8 cellular contexts compared by ENCODE assay signal in the genomic region with DNA sequence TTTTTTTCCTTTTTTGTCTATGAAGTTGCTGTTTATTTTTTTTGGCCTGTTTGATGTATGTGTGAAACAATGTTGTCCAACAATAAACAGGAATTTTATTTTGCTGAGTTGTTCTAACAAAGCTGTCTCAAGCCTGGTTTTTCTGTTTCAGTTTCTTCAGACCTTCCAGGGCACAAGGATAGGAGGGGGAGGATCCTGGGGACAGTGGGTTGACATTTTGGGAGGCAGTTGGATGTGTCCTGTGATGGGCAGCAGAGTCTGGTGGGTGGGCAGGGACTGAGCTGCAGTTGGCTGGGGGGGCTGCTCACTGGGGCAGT. TPM values are rescaled to one million over a fixed set of nuclear protein-coding genes. Genes with fewer than 3 reads are reported as not detected.
A peak's percentile ranks its signal among the peaks of the same experiment; 100 is the strongest.
DNase-seq lines count a peak whose midpoint lies in the region; ATAC-seq and TF ChIP-seq lines count a peak whose summit lies in the region.
"Not testable (repeated sequence)": the region's sequence is repeated elsewhere in the genome, so short reads cannot be mapped to it uniquely, and the experiment has no call there.

No MANE protein-coding gene starts in this region.

- H3K27me3 Mint-ChIP-seq in activated T-cell treated with anti-CD3 and anti-CD28 coated beads, Interleukin-2, amount 50 U/mL, for 24 hours; central memory CD8-positive, alpha-beta T cell; naive thymus-derived CD8-positive, alpha-beta T cell; stimulated activated naive B cell treated with anti-CD40 and anti-IgM and Interleukin-4, amounts not matched to agents 10 μg/mL and 1 μg/mL and 100 μg/mL, for 72 hours: not testable (repeated sequence)

- intact Hi-C loops in OCI-LY7 (cut with micrococcal nuclease; ENCODE audit: unreplicated experiment), result loop anchor here (10.0 kb wide), 2 partner anchors 199 to 249 kb away; partner anchors contain the start of gene NCL
- intact Hi-C loops in heart left ventricle (cut with DNase I), result loop anchor here in 1 of 10 donors (2.0 kb wide), 1 partner anchor 109 kb away; no protein-coding TSS in a partner anchor

- not testable (repeated sequence) for H3K9me3 Mint-ChIP-seq in activated T-cell treated with anti-CD3 and anti-CD28 coated beads, Interleukin-2, amount 50 U/mL, for 24 hours; central memory CD8-positive, alpha-beta T cell; naive thymus-derived CD8-positive, alpha-beta T cell; stimulated activated naive B cell treated with anti-CD40 and anti-IgM and Interleukin-4, amounts not matched to agents 10 μg/mL and 1 μg/mL and 100 μg/mL, for 72 hours

- in situ Hi-C loops in ACHN (cut with HindIII; ENCODE audit: low pct_ligation_motif_present, low pct_unique_long_range_greater_than_20kb, low sequenced_read_pairs), result not testable (repeated sequence)

- H3K36me3 Mint-ChIP-seq in activated T-cell treated with anti-CD3 and anti-CD28 coated beads, Interleukin-2, amount 50 U/mL, for 24 hours (ENCODE audit: low read depth), result peaks cover 57% of the 10 kb centered on the region
- H3K36me3 Mint-ChIP-seq in central memory CD8-positive, alpha-beta T cell (ENCODE audit: insufficient read depth), result peaks cover 67% of the 10 kb centered on the region
- H3K36me3 Mint-ChIP-seq in naive thymus-derived CD8-positive, alpha-beta T cell, result peaks cover 6 to 42% (median 17%) of the 10 kb centered on the region in 3 donors
- H3K36me3 Mint-ChIP-seq in stimulated activated naive B cell treated with anti-CD40 and anti-IgM and Interleukin-4, amounts not matched to agents 10 μg/mL and 1 μg/mL and 100 μg/mL, for 72 hours, result peaks cover 63 to 74% of the 10 kb centered on the region in 2 donors

- H3K36me3 ChIP-seq in HEK293 (ENCODE audit: control insufficient read depth in 2 of 2, insufficient read depth in 1 of 2, low read length in 2 of 2), result peaks cover 6 to 54% of the 10 kb centered on the region in 2 experiments; a peak in 2 of 3 replicates
- peaks cover 71% of the 10 kb centered on the region for H3K36me3 ChIP-seq in OCI-LY7 (ENCODE audit: insufficient read depth, low read length)
- H3K36me3 ChIP-seq in heart left ventricle, result peaks cover 0 to 29% (median 25%) of the 10 kb centered on the region in 9 donors

- H3K79me2 ChIP-seq in OCI-LY7 (ENCODE audit: insufficient read depth, low read depth, low read length), result peaks cover 47% of the 10 kb centered on the region

- POLR2A ChIA-PET in HEK293 (lab: Yijun Ruan, JAX) (interaction anchor here (0.6 to 2.5 kb wide), 10 partner anchors 12 to 249 kb away, joined by 3 to 29 read pairs (median 4); partner anchors contain the start of genes COPS7B, NCL and PDE6D), OCI-LY7 (lab: Charles Lee) (interaction anchor here (0.6 to 3.2 kb wide), 7 partner anchors 29 to 658 kb away, joined by 3 to 29 read pairs (median 8); partner anchors contain the start of gene NCL)
- POLR2A ChIA-PET in naive thymus-derived CD8-positive, alpha-beta T cell (lab: Charles Lee), result interaction anchor here (2.3 to 7.7 kb wide), 5 partner anchors 28 to 249 kb away, joined by 5 to 124 read pairs (median 53); partner anchors contain the start of gene NCL

- peak overlapping the region; percentile 35 for H3K4me2 ChIP-seq in OCI-LY7 (ENCODE audit: low read length)

- BruUV-seq in OCI-LY7 (replicated peaks; lab: Mats Ljungman, UMichigan), result not testable (repeated sequence)

- not testable (repeated sequence) for H3K9me3 ChIP-seq in HEK293 (ENCODE audit: control insufficient read depth, insufficient read depth, low read depth, low read length); OCI-LY7 (ENCODE audit: low read length); heart left ventricle

- H3K27me3 ChIP-seq in heart left ventricle, result not testable (repeated sequence)

- peaks cover 20% of the 10 kb centered on the region for H4K20me1 ChIP-seq in OCI-LY7 (ENCODE audit: insufficient read depth, low read length)

- not testable (repeated sequence) for H3K9me2 ChIP-seq in OCI-LY7 (ENCODE audit: insufficient read depth, low read length)

- H3K4me3 ChIP-seq in HEK293 (ENCODE audit: low read depth, low read length), result not testable (repeated sequence)
- H3K4me3 ChIP-seq in OCI-LY7 (ENCODE audit: low read depth, low read length, poor library complexity, severe bottlenecking) (peak overlapping the region; percentile 18), heart left ventricle (peak overlapping the region in 1 of 12 donors; percentile 9)

- peaks cover 40% of the 10 kb centered on the region for H3K4me1 Mint-ChIP-seq in activated T-cell treated with anti-CD3 and anti-CD28 coated beads, Interleukin-2, amount 50 U/mL, for 24 hours (ENCODE audit: low read depth)
- peaks cover 40% of the 10 kb centered on the region for H3K4me1 Mint-ChIP-seq in central memory CD8-positive, alpha-beta T cell
- H3K4me1 Mint-ChIP-seq in naive thymus-derived CD8-positive, alpha-beta T cell, result peaks cover 33 to 51% (median 40%) of the 10 kb centered on the region in 4 donors
- peaks cover 55 to 84% of the 10 kb centered on the region in 2 donors for H3K4me1 Mint-ChIP-seq in stimulated activated naive B cell treated with anti-CD40 and anti-IgM and Interleukin-4, amounts not matched to agents 10 μg/mL and 1 μg/mL and 100 μg/mL, for 72 hours

- TF ChIP-seq POLR2A in heart left ventricle (IDR thresholded peaks at IDR 0.05), result not testable (repeated sequence)

- ATAC-seq in central memory CD8-positive, alpha-beta T cell (replicated peaks; ENCODE audit: extremely low read depth, poor library complexity, severe bottlenecking); heart left ventricle; naive thymus-derived CD8-positive, alpha-beta T cell; stimulated activated naive B cell treated with anti-CD40 and anti-IgM and Interleukin-4, amounts not matched to agents 10 μg/mL and 1 μg/mL and 100 μg/mL, for 72 hours (replicated peaks): not testable (repeated sequence)

- H3K27ac Mint-ChIP-seq in activated T-cell treated with anti-CD3 and anti-CD28 coated beads, Interleukin-2, amount 50 U/mL, for 24 hours, result peak overlapping the region; percentile 98
- peak overlapping the region; percentile 84 for H3K27ac Mint-ChIP-seq in central memory CD8-positive, alpha-beta T cell (ENCODE audit: low read depth)
- peak overlapping the region; percentile 86 to 97 (median 94) for H3K27ac Mint-ChIP-seq in naive thymus-derived CD8-positive, alpha-beta T cell
- H3K27ac Mint-ChIP-seq in stimulated activated naive B cell treated with anti-CD40 and anti-IgM and Interleukin-4, amounts not matched to agents 10 μg/mL and 1 μg/mL and 100 μg/mL, for 72 hours, result peak overlapping the region; percentile 95

- TF ChIP-seq CTCF in HEK293 (tag by site-specific recombination; IDR thresholded peaks at IDR 0.05); OCI-LY7 (conservative IDR thresholded peaks at IDR 0.05; ENCODE audit: low read length); heart left ventricle (IDR thresholded peaks at IDR 0.05): not testable (repeated sequence)

- H2AFZ ChIP-seq in OCI-LY7 (ENCODE audit: low read length), result not testable (repeated sequence)

- H3K27ac ChIP-seq in HEK293 (ENCODE audit: extremely low read depth, low read depth, low read length), result peak overlapping the region; percentile 32
- peak overlapping the region; percentile 68 for H3K27ac ChIP-seq in OCI-LY7 (ENCODE audit: low read depth, low read length, poor library complexity, severe bottlenecking)
- H3K27ac ChIP-seq in heart left ventricle, result peak overlapping the region in 10 of 12 donors; percentile 31 to 100 (median 62)

- peak; percentile 14 for DNase-seq in ACHN
- DNase-seq in OCI-LY7 (ENCODE audit: low spot score); activated T-cell treated with anti-CD3 and anti-CD28 coated beads, Interleukin-2, amount 50 U/mL, for 24 hours; central memory CD8-positive, alpha-beta T cell (ENCODE audit: low spot score in 2 of 2); heart left ventricle; naive thymus-derived CD8-positive, alpha-beta T cell; stimulated activated naive B cell treated with anti-CD40 and anti-IgM and Interleukin-4, amounts not matched to agents 10 μg/mL and 1 μg/mL and 100 μg/mL, for 72 hours: not testable (repeated sequence)

- H3K4me1 ChIP-seq in HEK293 (ENCODE audit: control insufficient read depth, insufficient read depth, low read length), result not testable (repeated sequence)
- H3K4me1 ChIP-seq in OCI-LY7 (ENCODE audit: insufficient read depth, low read length, poor library complexity, severe bottlenecking), result peaks cover 58% of the 10 kb centered on the region
- peaks cover 6 to 71% (median 54%) of the 10 kb centered on the region in 12 donors for H3K4me1 ChIP-seq in heart left ventricle

- CTCF ChIA-PET in HEK293 (lab: Yijun Ruan, JAX) (interaction anchor here (0.6 to 5.8 kb wide), 19 partner anchors 9 to 714 kb away, joined by 3 to 182 read pairs (median 9); partner anchors contain the start of gene COPS7B), OCI-LY7 (lab: Charles Lee; ENCODE audit: unreplicated experiment) (interaction anchor here (1.3 to 4.5 kb wide), 2 partner anchors 37 to 67 kb away, joined by 3 to 49 read pairs; no protein-coding TSS in a partner anchor)

- peak overlapping the region; percentile 99 for H3K4me3 Mint-ChIP-seq in activated T-cell treated with anti-CD3 and anti-CD28 coated beads, Interleukin-2, amount 50 U/mL, for 24 hours
- peak overlapping the region; percentile 58 for H3K4me3 Mint-ChIP-seq in central memory CD8-positive, alpha-beta T cell
- H3K4me3 Mint-ChIP-seq in naive thymus-derived CD8-positive, alpha-beta T cell, result peak overlapping the region in 9 of 10 donors; percentile 16 to 84 (median 59)
- H3K4me3 Mint-ChIP-seq in stimulated activated naive B cell treated with anti-CD40 and anti-IgM and Interleukin-4, amounts not matched to agents 10 μg/mL and 1 μg/mL and 100 μg/mL, for 72 hours, result peak overlapping the region; percentile 65 to 69

TF ChIP-seq in HEK293, 187 proteins besides CTCF, POLR2A, EP300 and RAD21 (continues in another document):
- TF ChIP-seq ZBTB17 (tag by site-specific recombination; IDR thresholded peaks at IDR 0.05) (peak; percentile 90), KLF9 (tag by site-specific recombination; IDR thresholded peaks at IDR 0.05; ENCODE audit: low read depth) (peak; percentile 50; the same call in 1 of the 2 replicates), SP2 (tag by site-specific recombination; IDR thresholded peaks at IDR 0.05) (peak; percentile 57; the same call in 1 of the 2 replicates), KLF8 (tag by site-specific recombination; IDR thresholded peaks at IDR 0.05) (peak; percentile 35; the same call in 1 of the 2 replicates)

RNA-seq across cellular contexts. Expression of gene PTMA, which starts 5.1 kb away (rescaled TPM):
- 2,780 and 3,271 TPM in 2 replicates for total RNA-seq in OCI-LY7 (2014; rRNA removed; shearing (Covaris generic))
- total RNA-seq in OCI-LY7 (2022), result 3,053 and 3,088 TPM in 2 replicates
- 100 to 1,000 TPM; 143 to 409 (median 200) TPM for total RNA-seq in heart left ventricle
- polyA plus RNA-seq in heart left ventricle, result 100 to 1,000 TPM; 403 to 707 TPM
- 1,000 to 10,000 TPM; 1,008 to 1,051 TPM for total RNA-seq in naive thymus-derived CD8-positive, alpha-beta T cell
- 1,000 to 10,000 TPM; 1,851 to 2,224 (median 2,052) TPM for polyA plus RNA-seq in naive thymus-derived CD8-positive, alpha-beta T cell
